ENCODE assay signal across 9 cellular contexts in the genomic region with DNA sequence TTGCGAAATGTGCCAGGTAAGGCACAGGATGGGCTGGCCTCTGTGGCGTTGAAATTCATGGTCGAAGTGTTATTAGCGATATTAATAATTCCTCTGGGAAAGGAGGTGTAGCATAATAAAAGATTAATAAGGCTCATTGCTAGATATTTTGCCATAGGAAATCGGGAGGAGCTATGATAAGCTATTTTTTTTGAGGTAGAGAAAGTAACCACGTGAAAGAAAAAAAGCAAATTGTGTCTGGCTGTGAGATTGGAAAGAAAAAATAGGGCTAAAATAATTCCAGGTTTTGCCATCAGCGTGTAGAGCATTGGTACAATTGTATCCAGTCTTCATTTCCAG. TPM values are rescaled to one million over a fixed set of nuclear protein-coding genes. Genes with fewer than 3 reads are reported as not detected.
A peak's percentile ranks its signal among the peaks of the same experiment; 100 is the strongest.
DNase-seq lines count a peak whose midpoint lies in the region; ATAC-seq and TF ChIP-seq lines count a peak whose summit lies in the region.
"Had no signal": no experiment of that assay in that cellular context is flagged by ENCODE, and none has a peak within 500 bp of the region (broad histone marks: within the 10 kb centered on the region; RNA-seq: fewer than 3 reads in every experiment).

No MANE protein-coding gene starts in this region.

- H2AFZ ChIP-seq in PC-3 (ENCODE audit: low read length) (peak overlapping the region; percentile 73), osteoblast (ENCODE audit: low read length) (peak overlapping the region; percentile 76)

- no peaks in the 10 kb centered on the region for H3F3A ChIP-seq in PC-3 (ENCODE audit: low read length, unreplicated experiment)

- H3K9me2 ChIP-seq in PC-3 (replicated peaks; ENCODE audit: low read length) = no peaks in the 10 kb centered on the region

- no peak for ATAC-seq in CD4-positive, CD25-positive, alpha-beta regulatory T cell (ENCODE audit: low read depth in 2 of 2)
- ATAC-seq in PC-3 (no peak), HG02623 (IDR thresholded peaks at IDR 0.05; ENCODE audit: unreplicated experiment) (no peak)

- TSS peak; percentile 50 for BruUV-seq in PC-3 (replicated peaks; lab: Mats Ljungman, UMichigan)

- peaks cover 55% of the 10 kb centered on the region for H3K79me2 ChIP-seq in PC-3 (ENCODE audit: low read length)
- peaks cover 56% of the 10 kb centered on the region for H3K79me2 ChIP-seq in osteoblast (ENCODE audit: insufficient read depth, low read length)

- H3K27ac ChIP-seq in CD4-positive, CD25-positive, alpha-beta regulatory T cell (ENCODE audit: insufficient read depth, low read length, poor library complexity, severe bottlenecking) = no peak overlapping the region
- no peak overlapping the region for H3K27ac ChIP-seq in PC-3 (ENCODE audit: low read length)
- peak overlapping the region; percentile 79 for H3K27ac ChIP-seq in osteoblast (ENCODE audit: low read depth, low read length)

- H3K4me3 Mint-ChIP-seq in CD4-positive, CD25-positive, alpha-beta regulatory T cell = peak overlapping the region; percentile 64 to 89 (median 84)

- no peaks in the 10 kb centered on the region for H3K36me3 Mint-ChIP-seq in CD4-positive, CD25-positive, alpha-beta regulatory T cell

- intact Hi-C loops in PC-3 (cut with micrococcal nuclease) = loop anchor here (5.0 to 10.0 kb wide), 2 partner anchors 205 to 402 kb away; no protein-coding TSS in a partner anchor

- H4K20me1 ChIP-seq in PC-3 (ENCODE audit: low read length) (peaks cover 8% of the 10 kb centered on the region; the same call in 1 of the 2 replicates), osteoblast (ENCODE audit: insufficient read depth, low read length) (peaks cover 28% of the 10 kb centered on the region)

- POLR2A ChIA-PET in PC-3 (lab: Charles Lee; ENCODE audit: unreplicated experiment) = interaction anchor here (0.7 kb wide), 1 partner anchor 268 kb away, joined by 3 read pairs; no protein-coding TSS in a partner anchor

- CTCF ChIA-PET in PC-3 (lab: Charles Lee) = interaction anchor here (0.7 to 1.3 kb wide), 3 partner anchors 11 to 205 kb away, joined by 3 to 6 read pairs (median 4); no protein-coding TSS in a partner anchor

- peaks cover 22% of the 10 kb centered on the region for H3K4me1 ChIP-seq in CD4-positive, CD25-positive, alpha-beta regulatory T cell (ENCODE audit: control insufficient read depth, insufficient read depth, low read length, poor library complexity, severe bottlenecking)
- H3K4me1 ChIP-seq in PC-3 (ENCODE audit: insufficient read depth, low read length) (peaks cover 55% of the 10 kb centered on the region), osteoblast (ENCODE audit: insufficient read depth, low read length) (peaks cover 36% of the 10 kb centered on the region)

- H3K27ac Mint-ChIP-seq in CD4-positive, CD25-positive, alpha-beta regulatory T cell = peak overlapping the region in 2 of 3 donors; percentile 60 to 67

- H3K27me3 ChIP-seq in CD4-positive, CD25-positive, alpha-beta regulatory T cell (ENCODE audit: control insufficient read depth, insufficient read depth, low read length) = peaks cover 13% of the 10 kb centered on the region
- H3K27me3 ChIP-seq in PC-3 (ENCODE audit: low read length) (no peaks in the 10 kb centered on the region), osteoblast (ENCODE audit: insufficient read depth, low read length) (no peaks in the 10 kb centered on the region)

- peaks cover 61% of the 10 kb centered on the region for H3K27me3 Mint-ChIP-seq in CD4-positive, CD25-positive, alpha-beta regulatory T cell

- DNase-seq in CD4-positive, CD25-positive, alpha-beta regulatory T cell = no peak
- DNase-seq in PC-3 (no peak), epithelial cell of esophagus (ENCODE audit: low read depth) (no peak), osteoblast (ENCODE audit: insufficient read length, low spot score, missing footprints) (no peak), ureter (ENCODE audit: low spot score) (no peak), NAMALWA (ENCODE audit: low spot score) (no peak), epidermal melanocyte (ENCODE audit: insufficient read length, low spot score) (no peak)
- DNase-seq: foreskin melanocyte had no signal

- H3K4me2 ChIP-seq in PC-3 (ENCODE audit: low read length) = peak overlapping the region; percentile 83
- peak overlapping the region; percentile 97 for H3K4me2 ChIP-seq in osteoblast (ENCODE audit: insufficient read depth, low read length)

- H3K9ac ChIP-seq in PC-3 (ENCODE audit: low read length) = peak overlapping the region; percentile 73

- H3K9me3 ChIP-seq in CD4-positive, CD25-positive, alpha-beta regulatory T cell (ENCODE audit: control insufficient read depth in 2 of 2, low read length in 2 of 2) = no peaks in the 10 kb centered on the region
- H3K9me3 ChIP-seq in PC-3 (ENCODE audit: low read length) (no peaks in the 10 kb centered on the region), osteoblast (ENCODE audit: low read depth, low read length) (no peaks in the 10 kb centered on the region)

- H3K9me3 Mint-ChIP-seq in CD4-positive, CD25-positive, alpha-beta regulatory T cell = peaks cover 0 to 2% (median 0%) of the 10 kb centered on the region in 7 donors

- H3K4me1 Mint-ChIP-seq in CD4-positive, CD25-positive, alpha-beta regulatory T cell = peaks cover 10 to 41% (median 29%) of the 10 kb centered on the region in 4 donors

- H3K36me3 ChIP-seq in CD4-positive, CD25-positive, alpha-beta regulatory T cell (ENCODE audit: control insufficient read depth, insufficient read depth, low read length) = no peaks in the 10 kb centered on the region
- H3K36me3 ChIP-seq in PC-3 (ENCODE audit: low read depth, low read length) (no peaks in the 10 kb centered on the region), osteoblast (ENCODE audit: insufficient read depth, low read length) (no peaks in the 10 kb centered on the region)

- H3K4me3 ChIP-seq in CD4-positive, CD25-positive, alpha-beta regulatory T cell (ENCODE audit: low read depth, low read length) = peak overlapping the region; percentile 80
- H3K4me3 ChIP-seq in PC-3 (ENCODE audit: low read length) (peak overlapping the region; percentile 88), epithelial cell of esophagus (ENCODE audit: low read length) (peak overlapping the region; percentile 83), osteoblast (ENCODE audit: insufficient read depth, low read length) (peak overlapping the region; percentile 92)

- TF ChIP-seq CTCF in PC-3 (conservative IDR thresholded peaks at IDR 0.05; ENCODE audit: low read depth, low read length) (no peak), epithelial cell of esophagus (IDR thresholded peaks at IDR 0.05; ENCODE audit: insufficient read depth, low read depth, low read length, missing control alignments) (no peak), osteoblast (IDR thresholded peaks at IDR 0.05; ENCODE audit: extremely low read depth, low read depth, low read length) (no peak)

RNA-seq across cellular contexts. Expression of a gene that starts 1.0 kb away (rescaled TPM):
- 20.0 TPM for total RNA-seq in CD4-positive, CD25-positive, alpha-beta regulatory T cell
- polyA plus RNA-seq in CD4-positive, CD25-positive, alpha-beta regulatory T cell = 1 to 10 TPM in 3 of 4 donors, under 1 TPM in 1; 0.96 to 2.0 (median 1.2) TPM
- total RNA-seq in PC-3 (2014; rRNA removed) (24.2 and 58.1 TPM in 2 replicates), osteoblast (48.9 and 82.5 TPM in 2 replicates), ureter (177 TPM)
